Comparison of ENCODE assay signal across 17 cellular contexts in genomic region chr21:32648165-32648564, GRCh38. TPM values are rescaled to one million over a fixed set of nuclear protein-coding genes. Genes with fewer than 3 reads are reported as not detected.
DNase-seq lines count a peak whose midpoint lies in the region; FAIRE-seq and TF ChIP-seq lines count a peak whose summit lies in the region.
"Had no signal": no experiment of that assay in that cellular context is flagged by ENCODE, and none has a peak within 500 bp of the region (broad histone marks: within the 10 kb centered on the region; RNA-seq: fewer than 3 reads in every experiment).

No MANE protein-coding gene starts in this region.

- DNase-seq in H54 (ENCODE audit: insufficient read length, low spot score) (no peak), LHCN-M2 (ENCODE audit: low read depth) (peak; percentile 1), iris pigment epithelial cell (ENCODE audit: low read depth) (peak; percentile 9), SHP77 treated with DMSO at 0.1 percent for 48 hours (lab: John Stamatoyannopoulos, UW) (no peak)
- no peak for DNase-seq in stimulated activated CD4-positive, alpha-beta T cell treated with anti-CD3 and anti-CD28 coated beads, Interleukin-2, amount 100 ng/mL, for 24 hours
- DNase-seq: AML-193; Caco-2; Calu3; CD4-positive, alpha-beta T cell; CD8-positive, alpha-beta T cell; DMS79 treated with DMSO at 0.1 percent for 48 hours; GF-D8 had no signal

- TF ChIP-seq POLR2A in H54 (IDR thresholded peaks at IDR 0.05; ENCODE audit: low read depth, low read length), result no peak

- peak; percentile 6 for FAIRE-seq in H54 (lab: Jason Lieb, UNC)
- FAIRE-seq: A549, D721Med, G401.6, GM12891, GM19239 had no signal

RNA-seq across cellular contexts. Expression of gene CFAP298, which starts 36.0 kb away (rescaled TPM):
- total RNA-seq in LHCN-M2 (2014; rRNA removed), result 32.5 and 46.8 TPM in 2 replicates
- 22.4 TPM for polyA plus RNA-seq in LHCN-M2 (2012)

Comparison
In these comparisons a context has a peak if more than half of its experiments do, and no peak if none do; other contexts are left out.
1. DNase-seq: peak in LHCN-M2 (single experiment) and iris pigment epithelial cell (single experiment); none in H54 (single experiment), SHP77 treated with DMSO at 0.1 percent for 48 hours (single experiment) and stimulated activated CD4-positive, alpha-beta T cell treated with anti-CD3 and anti-CD28 coated beads, Interleukin-2, amount 100 ng/mL, for 24 hours (0 of 2).